1 cellular context compared by ENCODE assay signal in the genomic region with DNA sequence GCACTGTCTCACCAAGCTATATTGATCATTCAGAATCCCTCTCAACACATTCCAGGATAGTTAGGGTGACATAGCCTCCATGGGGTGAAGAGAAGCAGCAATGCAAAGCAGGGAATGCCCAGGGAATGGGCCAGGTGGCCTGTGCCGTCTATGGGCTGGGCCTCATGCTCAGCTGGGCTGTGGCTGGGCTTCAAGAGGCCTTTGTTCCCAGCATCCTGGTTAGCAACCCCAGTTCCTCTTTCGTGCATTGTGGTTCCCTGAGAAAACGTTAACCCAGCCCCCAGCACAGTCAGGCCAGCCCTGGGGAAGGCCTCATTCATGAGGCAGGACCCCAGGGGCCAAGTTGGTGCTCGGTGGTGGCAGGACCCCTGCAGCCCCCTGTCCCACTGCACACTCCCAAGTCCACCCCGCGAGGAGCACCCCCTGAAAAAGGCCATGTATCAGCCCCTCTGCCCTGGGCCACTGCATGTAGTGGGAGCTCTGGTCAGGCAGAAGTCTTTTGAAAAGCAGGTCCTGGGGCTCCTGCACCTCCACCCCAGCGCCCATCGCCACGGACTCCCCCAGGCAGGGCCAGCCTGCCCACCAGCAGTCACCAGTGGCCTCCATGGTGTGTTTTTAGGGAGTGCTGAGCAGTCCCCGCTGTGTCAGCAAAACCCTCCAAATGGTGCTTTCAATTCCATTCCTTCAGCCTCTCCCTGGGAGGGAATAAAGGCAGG.
A peak's percentile ranks its signal among the peaks of the same experiment; 100 is the strongest.
TF ChIP-seq lines count a peak whose summit lies in the region.

No MANE protein-coding gene starts in this region.

TF ChIP-seq in K562, 482 proteins besides CTCF, POLR2A, EP300 and RAD21 (continued from another document and continues in another):
- TF ChIP-seq, protein P1, sequence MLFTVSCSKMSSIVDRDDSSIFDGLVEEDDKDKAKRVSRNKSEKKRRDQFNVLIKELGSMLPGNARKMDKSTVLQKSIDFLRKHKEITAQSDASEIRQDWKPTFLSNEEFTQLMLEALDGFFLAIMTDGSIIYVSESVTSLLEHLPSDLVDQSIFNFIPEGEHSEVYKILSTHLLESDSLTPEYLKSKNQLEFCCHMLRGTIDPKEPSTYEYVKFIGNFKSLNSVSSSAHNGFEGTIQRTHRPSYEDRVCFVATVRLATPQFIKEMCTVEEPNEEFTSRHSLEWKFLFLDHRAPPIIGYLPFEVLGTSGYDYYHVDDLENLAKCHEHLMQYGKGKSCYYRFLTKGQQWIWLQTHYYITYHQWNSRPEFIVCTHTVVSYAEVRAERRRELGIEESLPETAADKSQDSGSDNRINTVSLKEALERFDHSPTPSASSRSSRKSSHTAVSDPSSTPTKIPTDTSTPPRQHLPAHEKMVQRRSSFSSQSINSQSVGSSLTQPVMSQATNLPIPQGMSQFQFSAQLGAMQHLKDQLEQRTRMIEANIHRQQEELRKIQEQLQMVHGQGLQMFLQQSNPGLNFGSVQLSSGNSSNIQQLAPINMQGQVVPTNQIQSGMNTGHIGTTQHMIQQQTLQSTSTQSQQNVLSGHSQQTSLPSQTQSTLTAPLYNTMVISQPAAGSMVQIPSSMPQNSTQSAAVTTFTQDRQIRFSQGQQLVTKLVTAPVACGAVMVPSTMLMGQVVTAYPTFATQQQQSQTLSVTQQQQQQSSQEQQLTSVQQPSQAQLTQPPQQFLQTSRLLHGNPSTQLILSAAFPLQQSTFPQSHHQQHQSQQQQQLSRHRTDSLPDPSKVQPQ (CRISPR knock-in tag; IDR thresholded peaks at IDR 0.05; ENCODE audit: borderline replicate concordance), result peak; percentile 69; the same call in 1 of the 2 replicates
- TF ChIP-seq NFIX (CRISPR knock-in tag; IDR thresholded peaks at IDR 0.05; ENCODE audit: low read depth), result no peak
- TF ChIP-seq ETV6 (IDR thresholded peaks at IDR 0.05; ENCODE audit: borderline replicate concordance in 1 of 2, low read depth in 2 of 2, low read length in 1 of 2), result no peak
- no peak for TF ChIP-seq ETV6 (CRISPR knock-in tag; IDR thresholded peaks at IDR 0.05; ENCODE audit: borderline replicate concordance)
- TF ChIP-seq NEUROD1 (IDR thresholded peaks at IDR 0.05; ENCODE audit: borderline replicate concordance, low read depth, low read length, partially characterized antibody), result no peak
- no peak for TF ChIP-seq SLC30A9 (CRISPR knock-in tag; IDR thresholded peaks at IDR 0.05)
- TF ChIP-seq SAFB (IDR thresholded peaks at IDR 0.05; ENCODE audit: borderline replicate concordance, low read depth, low read length), result no peak
- TF ChIP-seq, protein P2, sequence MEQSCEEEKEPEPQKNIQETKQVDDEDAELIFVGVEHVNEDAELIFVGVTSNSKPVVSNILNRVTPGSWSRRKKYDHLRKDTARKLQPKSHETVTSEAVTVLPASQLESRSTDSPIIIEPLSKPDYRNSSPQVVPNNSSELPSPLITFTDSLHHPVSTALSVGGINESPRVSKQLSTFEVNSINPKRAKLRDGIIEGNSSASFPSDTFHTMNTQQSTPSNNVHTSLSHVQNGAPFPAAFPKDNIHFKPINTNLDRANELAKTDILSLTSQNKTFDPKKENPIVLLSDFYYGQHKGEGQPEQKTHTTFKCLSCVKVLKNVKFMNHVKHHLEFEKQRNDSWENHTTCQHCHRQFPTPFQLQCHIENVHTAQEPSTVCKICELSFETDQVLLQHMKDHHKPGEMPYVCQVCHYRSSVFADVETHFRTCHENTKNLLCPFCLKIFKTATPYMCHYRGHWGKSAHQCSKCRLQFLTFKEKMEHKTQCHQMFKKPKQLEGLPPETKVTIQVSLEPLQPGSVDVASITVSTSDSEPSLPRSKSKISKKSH (CRISPR knock-in tag; IDR thresholded peaks at IDR 0.05), result no peak
- TF ChIP-seq, protein P3, sequence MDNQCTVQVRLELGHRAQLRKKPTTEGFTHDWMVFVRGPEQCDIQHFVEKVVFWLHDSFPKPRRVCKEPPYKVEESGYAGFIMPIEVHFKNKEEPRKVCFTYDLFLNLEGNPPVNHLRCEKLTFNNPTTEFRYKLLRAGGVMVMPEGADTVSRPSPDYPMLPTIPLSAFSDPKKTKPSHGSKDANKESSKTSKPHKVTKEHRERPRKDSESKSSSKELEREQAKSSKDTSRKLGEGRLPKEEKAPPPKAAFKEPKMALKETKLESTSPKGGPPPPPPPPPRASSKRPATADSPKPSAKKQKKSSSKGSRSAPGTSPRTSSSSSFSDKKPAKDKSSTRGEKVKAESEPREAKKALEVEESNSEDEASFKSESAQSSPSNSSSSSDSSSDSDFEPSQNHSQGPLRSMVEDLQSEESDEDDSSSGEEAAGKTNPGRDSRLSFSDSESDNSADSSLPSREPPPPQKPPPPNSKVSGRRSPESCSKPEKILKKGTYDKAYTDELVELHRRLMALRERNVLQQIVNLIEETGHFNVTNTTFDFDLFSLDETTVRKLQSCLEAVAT (IDR thresholded peaks at IDR 0.05), result no peak
- TF ChIP-seq ETV1 (tag; conservative IDR thresholded peaks at IDR 0.05; ENCODE audit: low read depth), result no peak
- no peak for TF ChIP-seq EHMT2 (IDR thresholded peaks at IDR 0.05)
- TF ChIP-seq, protein P4, sequence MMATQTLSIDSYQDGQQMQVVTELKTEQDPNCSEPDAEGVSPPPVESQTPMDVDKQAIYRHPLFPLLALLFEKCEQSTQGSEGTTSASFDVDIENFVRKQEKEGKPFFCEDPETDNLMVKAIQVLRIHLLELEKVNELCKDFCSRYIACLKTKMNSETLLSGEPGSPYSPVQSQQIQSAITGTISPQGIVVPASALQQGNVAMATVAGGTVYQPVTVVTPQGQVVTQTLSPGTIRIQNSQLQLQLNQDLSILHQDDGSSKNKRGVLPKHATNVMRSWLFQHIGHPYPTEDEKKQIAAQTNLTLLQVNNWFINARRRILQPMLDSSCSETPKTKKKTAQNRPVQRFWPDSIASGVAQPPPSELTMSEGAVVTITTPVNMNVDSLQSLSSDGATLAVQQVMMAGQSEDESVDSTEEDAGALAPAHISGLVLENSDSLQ (IDR thresholded peaks at IDR 0.05), result no peak
- TF ChIP-seq CHD1 (IDR thresholded peaks at IDR 0.05; ENCODE audit: low read length), result no peak
- TF ChIP-seq L3MBTL2 (IDR thresholded peaks at IDR 0.05), result peak; percentile 72
- TF ChIP-seq SIRT6 (IDR thresholded peaks at IDR 0.05; ENCODE audit: low read depth, low read length), result no peak
- TF ChIP-seq, protein P5, sequence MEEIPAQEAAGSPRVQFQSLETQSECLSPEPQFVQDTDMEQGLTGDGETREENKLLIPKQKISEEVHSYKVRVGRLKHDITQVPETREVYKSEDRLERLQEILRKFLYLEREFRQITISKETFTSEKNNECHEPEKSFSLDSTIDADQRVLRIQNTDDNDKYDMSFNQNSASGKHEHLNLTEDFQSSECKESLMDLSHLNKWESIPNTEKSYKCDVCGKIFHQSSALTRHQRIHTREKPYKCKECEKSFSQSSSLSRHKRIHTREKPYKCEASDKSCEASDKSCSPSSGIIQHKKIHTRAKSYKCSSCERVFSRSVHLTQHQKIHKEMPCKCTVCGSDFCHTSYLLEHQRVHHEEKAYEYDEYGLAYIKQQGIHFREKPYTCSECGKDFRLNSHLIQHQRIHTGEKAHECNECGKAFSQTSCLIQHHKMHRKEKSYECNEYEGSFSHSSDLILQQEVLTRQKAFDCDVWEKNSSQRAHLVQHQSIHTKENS (CRISPR knock-in tag; IDR thresholded peaks at IDR 0.05), result no peak
- TF ChIP-seq ZNF384 (IDR thresholded peaks at IDR 0.05; ENCODE audit: low read depth, low read length), result no peak
- TF ChIP-seq ARID1B (IDR thresholded peaks at IDR 0.05), result no peak
- TF ChIP-seq TEAD2 (tag; IDR thresholded peaks at IDR 0.05), result no peak
- 0 out of 2 replicates have a peak, but pooled peaks have one; percentile 7 for TF ChIP-seq CREM (IDR thresholded peaks at IDR 0.05; ENCODE audit: low read depth)
- TF ChIP-seq HDAC1 (IDR thresholded peaks at IDR 0.05), result no peak
- TF ChIP-seq GABPA (tag; conservative IDR thresholded peaks at IDR 0.05; ENCODE audit: low read depth), result no peak
- TF ChIP-seq MEF2A (IDR thresholded peaks at IDR 0.05; ENCODE audit: control insufficient read depth, low read depth, low read length), result no peak
- TF ChIP-seq ZNF436 (CRISPR knock-in tag; IDR thresholded peaks at IDR 0.05), result no peak
- TF ChIP-seq MYNN (IDR thresholded peaks at IDR 0.05), result no peak
- TF ChIP-seq MYNN (CRISPR knock-in tag; IDR thresholded peaks at IDR 0.05), result no peak
- TF ChIP-seq ZNF408 (CRISPR knock-in tag; IDR thresholded peaks at IDR 0.05; ENCODE audit: low read depth), result no peak
- TF ChIP-seq EP400 (IDR thresholded peaks at IDR 0.05), result no peak
- no peak for TF ChIP-seq CBFA2T2 (conservative IDR thresholded peaks at IDR 0.05)
- TF ChIP-seq, protein P6, sequence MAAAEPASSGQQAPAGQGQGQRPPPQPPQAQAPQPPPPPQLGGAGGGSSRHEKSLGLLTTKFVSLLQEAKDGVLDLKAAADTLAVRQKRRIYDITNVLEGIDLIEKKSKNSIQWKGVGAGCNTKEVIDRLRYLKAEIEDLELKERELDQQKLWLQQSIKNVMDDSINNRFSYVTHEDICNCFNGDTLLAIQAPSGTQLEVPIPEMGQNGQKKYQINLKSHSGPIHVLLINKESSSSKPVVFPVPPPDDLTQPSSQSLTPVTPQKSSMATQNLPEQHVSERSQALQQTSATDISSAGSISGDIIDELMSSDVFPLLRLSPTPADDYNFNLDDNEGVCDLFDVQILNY (CRISPR knock-in tag; IDR thresholded peaks at IDR 0.05), result no peak
- TF ChIP-seq CEBPB (tag; IDR thresholded peaks at IDR 0.05), result no peak
- TF ChIP-seq, protein P7, sequence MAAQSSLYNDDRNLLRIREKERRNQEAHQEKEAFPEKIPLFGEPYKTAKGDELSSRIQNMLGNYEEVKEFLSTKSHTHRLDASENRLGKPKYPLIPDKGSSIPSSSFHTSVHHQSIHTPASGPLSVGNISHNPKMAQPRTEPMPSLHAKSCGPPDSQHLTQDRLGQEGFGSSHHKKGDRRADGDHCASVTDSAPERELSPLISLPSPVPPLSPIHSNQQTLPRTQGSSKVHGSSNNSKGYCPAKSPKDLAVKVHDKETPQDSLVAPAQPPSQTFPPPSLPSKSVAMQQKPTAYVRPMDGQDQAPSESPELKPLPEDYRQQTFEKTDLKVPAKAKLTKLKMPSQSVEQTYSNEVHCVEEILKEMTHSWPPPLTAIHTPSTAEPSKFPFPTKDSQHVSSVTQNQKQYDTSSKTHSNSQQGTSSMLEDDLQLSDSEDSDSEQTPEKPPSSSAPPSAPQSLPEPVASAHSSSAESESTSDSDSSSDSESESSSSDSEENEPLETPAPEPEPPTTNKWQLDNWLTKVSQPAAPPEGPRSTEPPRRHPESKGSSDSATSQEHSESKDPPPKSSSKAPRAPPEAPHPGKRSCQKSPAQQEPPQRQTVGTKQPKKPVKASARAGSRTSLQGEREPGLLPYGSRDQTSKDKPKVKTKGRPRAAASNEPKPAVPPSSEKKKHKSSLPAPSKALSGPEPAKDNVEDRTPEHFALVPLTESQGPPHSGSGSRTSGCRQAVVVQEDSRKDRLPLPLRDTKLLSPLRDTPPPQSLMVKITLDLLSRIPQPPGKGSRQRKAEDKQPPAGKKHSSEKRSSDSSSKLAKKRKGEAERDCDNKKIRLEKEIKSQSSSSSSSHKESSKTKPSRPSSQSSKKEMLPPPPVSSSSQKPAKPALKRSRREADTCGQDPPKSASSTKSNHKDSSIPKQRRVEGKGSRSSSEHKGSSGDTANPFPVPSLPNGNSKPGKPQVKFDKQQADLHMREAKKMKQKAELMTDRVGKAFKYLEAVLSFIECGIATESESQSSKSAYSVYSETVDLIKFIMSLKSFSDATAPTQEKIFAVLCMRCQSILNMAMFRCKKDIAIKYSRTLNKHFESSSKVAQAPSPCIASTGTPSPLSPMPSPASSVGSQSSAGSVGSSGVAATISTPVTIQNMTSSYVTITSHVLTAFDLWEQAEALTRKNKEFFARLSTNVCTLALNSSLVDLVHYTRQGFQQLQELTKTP (IDR thresholded peaks at IDR 0.05; ENCODE audit: low read depth in 1 of 2, partially characterized antibody in 2 of 2), result no peak
- no peak for TF ChIP-seq SMARCB1 (IDR thresholded peaks at IDR 0.05; ENCODE audit: insufficient read length, low read depth)
- no peak for TF ChIP-seq PTRF (tag; IDR thresholded peaks at IDR 0.05)
- TF ChIP-seq, protein P8, sequence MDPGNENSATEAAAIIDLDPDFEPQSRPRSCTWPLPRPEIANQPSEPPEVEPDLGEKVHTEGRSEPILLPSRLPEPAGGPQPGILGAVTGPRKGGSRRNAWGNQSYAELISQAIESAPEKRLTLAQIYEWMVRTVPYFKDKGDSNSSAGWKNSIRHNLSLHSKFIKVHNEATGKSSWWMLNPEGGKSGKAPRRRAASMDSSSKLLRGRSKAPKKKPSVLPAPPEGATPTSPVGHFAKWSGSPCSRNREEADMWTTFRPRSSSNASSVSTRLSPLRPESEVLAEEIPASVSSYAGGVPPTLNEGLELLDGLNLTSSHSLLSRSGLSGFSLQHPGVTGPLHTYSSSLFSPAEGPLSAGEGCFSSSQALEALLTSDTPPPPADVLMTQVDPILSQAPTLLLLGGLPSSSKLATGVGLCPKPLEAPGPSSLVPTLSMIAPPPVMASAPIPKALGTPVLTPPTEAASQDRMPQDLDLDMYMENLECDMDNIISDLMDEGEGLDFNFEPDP (CRISPR knock-in tag; IDR thresholded peaks at IDR 0.05), result no peak
- TF ChIP-seq NR2C2 (CRISPR knock-in tag; IDR thresholded peaks at IDR 0.05), result no peak
- no peak for TF ChIP-seq NR2C2 (tag; IDR thresholded peaks at IDR 0.05)
- TF ChIP-seq PCBP2 (IDR thresholded peaks at IDR 0.05; ENCODE audit: low read depth, low read length, poor library complexity, severe bottlenecking), result no peak
- TF ChIP-seq TAL1 (IDR thresholded peaks at IDR 0.05), result no peak
- 0 out of 4 replicates have a peak, but pooled peaks of 1 of the 2 experiments have one; percentile 3 for TF ChIP-seq NRF1 (conservative IDR thresholded peaks at IDR 0.05 in 1 of 2, IDR thresholded peaks at IDR 0.05 in 1 of 2)
- no peak for TF ChIP-seq KLF13 (tag; IDR thresholded peaks at IDR 0.05; ENCODE audit: borderline replicate concordance, low read depth)
- no peak for TF ChIP-seq IFI16 (CRISPR knock-in tag; IDR thresholded peaks at IDR 0.05)
- TF ChIP-seq ZNF696 (CRISPR knock-in tag; conservative IDR thresholded peaks at IDR 0.05), result 0 out of 2 replicates have a peak, but pooled peaks have one; percentile 53
- TF ChIP-seq ZBTB7A (IDR thresholded peaks at IDR 0.05; ENCODE audit: borderline replicate concordance, control insufficient read depth, low read depth, low read length), result no peak
- TF ChIP-seq HLTF (IDR thresholded peaks at IDR 0.05), result no peak
- no peak for TF ChIP-seq KLF16 (IDR thresholded peaks at IDR 0.05)
- TF ChIP-seq GATAD2A (IDR thresholded peaks at IDR 0.05), result no peak
- no peak for TF ChIP-seq SMARCC2 (IDR thresholded peaks at IDR 0.05; ENCODE audit: low read depth)
- TF ChIP-seq, protein P9, sequence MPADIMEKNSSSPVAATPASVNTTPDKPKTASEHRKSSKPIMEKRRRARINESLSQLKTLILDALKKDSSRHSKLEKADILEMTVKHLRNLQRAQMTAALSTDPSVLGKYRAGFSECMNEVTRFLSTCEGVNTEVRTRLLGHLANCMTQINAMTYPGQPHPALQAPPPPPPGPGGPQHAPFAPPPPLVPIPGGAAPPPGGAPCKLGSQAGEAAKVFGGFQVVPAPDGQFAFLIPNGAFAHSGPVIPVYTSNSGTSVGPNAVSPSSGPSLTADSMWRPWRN (IDR thresholded peaks at IDR 0.05; ENCODE audit: low read depth), result no peak
- no peak; the same call in 1 of the 2 replicates for TF ChIP-seq PTTG1 (tag; IDR thresholded peaks at IDR 0.05; ENCODE audit: low read depth)
- TF ChIP-seq RBM17 (IDR thresholded peaks at IDR 0.05; ENCODE audit: borderline replicate concordance, low read depth, low read length), result no peak
- 0 out of 2 replicates have a peak, but pooled peaks have one; percentile 73 for TF ChIP-seq ZNF174 (CRISPR knock-in tag; IDR thresholded peaks at IDR 0.05)
- TF ChIP-seq BRF1 (IDR thresholded peaks at IDR 0.05; ENCODE audit: borderline replicate concordance, extremely low read depth, insufficient read length), result no peak
- TF ChIP-seq POLR3G (IDR thresholded peaks at IDR 0.05; ENCODE audit: extremely low read depth, insufficient read length, insufficient replicate concordance), result no peak
- TF ChIP-seq NFXL1 (CRISPR knock-in tag; IDR thresholded peaks at IDR 0.05), result peak; percentile 51; the same call in 1 of the 2 replicates
- TF ChIP-seq MBD2 (IDR thresholded peaks at IDR 0.05; ENCODE audit: borderline replicate concordance, low read depth), result no peak
